In genomic region chr11:124863137-124863825, GRCh38 we compare ENCODE assay signal across 8 cellular contexts. TPM values are rescaled to one million over a fixed set of nuclear protein-coding genes. Genes with fewer than 3 reads are reported as not detected.
DNase-seq lines count a peak whose midpoint lies in the region; ATAC-seq and TF ChIP-seq lines count a peak whose summit lies in the region.

No MANE protein-coding gene starts in this region.

- ATAC-seq in gastroesophageal sphincter: peak; percentile 60
- no peak for ATAC-seq in HG02798 (IDR thresholded peaks at IDR 0.05; ENCODE audit: poor library complexity, unreplicated experiment)

- TF ChIP-seq POLR2A in Peyer's patch (IDR thresholded peaks at IDR 0.05) (no peak), gastroesophageal sphincter (IDR thresholded peaks at IDR 0.05) (no peak)

- H3K9me3 ChIP-seq in Peyer's patch: no peaks in the 10 kb centered on the region
- no peaks in the 10 kb centered on the region for H3K9me3 ChIP-seq in gastroesophageal sphincter

- no peak overlapping the region for H3K27ac Mint-ChIP-seq in osteocyte (ENCODE audit: unreplicated experiment)

- peaks cover 81% of the 10 kb centered on the region for H3K27me3 Mint-ChIP-seq in osteocyte (ENCODE audit: unreplicated experiment)

- peaks cover 0 to 26% (median 0%) of the 10 kb centered on the region in 4 donors for H3K4me1 ChIP-seq in Peyer's patch
- H3K4me1 ChIP-seq in gastroesophageal sphincter: peaks cover 0 to 52% (median 20%) of the 10 kb centered on the region in 3 donors

- H3K4me3 Mint-ChIP-seq in osteocyte (ENCODE audit: unreplicated experiment): peak overlapping the region; percentile 35

- H3K27ac ChIP-seq in Peyer's patch: no peak overlapping the region
- H3K27ac ChIP-seq in gastroesophageal sphincter: no peak overlapping the region

- TF ChIP-seq CTCF in Peyer's patch (IDR thresholded peaks at IDR 0.05) (no peak), gastroesophageal sphincter (IDR thresholded peaks at IDR 0.05) (no peak), osteocyte (IDR thresholded peaks at IDR 0.05) (no peak)

- H3K36me3 ChIP-seq in Peyer's patch: no peaks in the 10 kb centered on the region
- no peaks in the 10 kb centered on the region for H3K36me3 ChIP-seq in gastroesophageal sphincter

- no peak for TF ChIP-seq EP300 in gastroesophageal sphincter (IDR thresholded peaks at IDR 0.05)

- WGBS in gastroesophageal sphincter (ENCODE audit: low coverage in 1 of 2), 2 donors: 0 to 1% methylated on average over 18 to 26 of the region's 31 CpGs

- H3K9me3 Mint-ChIP-seq in osteocyte (ENCODE audit: unreplicated experiment): no peaks in the 10 kb centered on the region

- H3K36me3 Mint-ChIP-seq in osteocyte (ENCODE audit: unreplicated experiment): no peaks in the 10 kb centered on the region

- H3K27me3 ChIP-seq in Peyer's patch (peaks cover 0 to 36% of the 10 kb centered on the region in 2 donors), gastroesophageal sphincter (peaks cover 96% of the 10 kb centered on the region)

- H3K4me3 ChIP-seq in Peyer's patch (peak overlapping the region in 2 of 4 donors; percentile 25 to 34), gastroesophageal sphincter (peak overlapping the region in 1 of 2 donors; percentile 36)

- DNase-seq in D341Med (ENCODE audit: low spot score) (peak; percentile 64), Peyer's patch (peak in 2 of 3 donors; percentile 30 to 58), osteocyte (ENCODE audit: extremely low spot score, unreplicated experiment) (no peak), NCI-H1930 (lab: John Stamatoyannopoulos, UW) (no peak), NCI-H526 treated with DMSO at 0.1 percent for 48 hours (lab: John Stamatoyannopoulos, UW) (no peak), GM19240 (ENCODE audit: insufficient read length, low spot score) (no peak)

- H3K4me1 Mint-ChIP-seq in osteocyte (ENCODE audit: unreplicated experiment): peaks cover 23% of the 10 kb centered on the region

RNA-seq across cellular contexts. Expression of gene ROBO3, which starts 2.0 kb away (rescaled TPM):
- total RNA-seq in Peyer's patch (10 to 100 TPM in 2 of 4 donors, 1 to 10 TPM in 2; 3.6 to 49.5 (median 16.1) TPM), gastroesophageal sphincter (10 to 100 TPM in 1 of 4 donors, 1 to 10 TPM in 3; 3.6 to 10.8 (median 9.2) TPM), osteocyte (14.5 and 15.3 TPM in 2 replicates)

RNA-seq across cellular contexts. Expression of gene ROBO4, which starts 34.4 kb away (rescaled TPM):
- total RNA-seq in Peyer's patch (10 to 100 TPM in 1 of 4 donors, 1 to 10 TPM in 3; 3.7 to 20.6 (median 5.4) TPM), gastroesophageal sphincter (10 to 100 TPM; 13.9 to 33.6 (median 23.4) TPM), osteocyte (0.56 TPM in 1 of 2 replicates, not detected in the other)

RNA-seq across cellular contexts. Expression of gene HEPN1, which starts 55.8 kb away (rescaled TPM):
- total RNA-seq in Peyer's patch: not detected
- total RNA-seq in gastroesophageal sphincter: under 1 TPM in 1 of 4 donors, not detected in 3; 0.67 TPM
- not detected in 2 replicates for total RNA-seq in osteocyte

Comparison
In these comparisons a context has a peak if more than half of its experiments do, and no peak if none do; other contexts are left out.
1. DNase-seq: peak in D341Med (single experiment) and Peyer's patch (2 of 3); none in osteocyte (single experiment), NCI-H1930 (0 of 2), NCI-H526 treated with DMSO at 0.1 percent for 48 hours (single experiment) and GM19240 (single experiment).